Comparison of ENCODE assay signal across 1 cellular context in the genomic region with DNA sequence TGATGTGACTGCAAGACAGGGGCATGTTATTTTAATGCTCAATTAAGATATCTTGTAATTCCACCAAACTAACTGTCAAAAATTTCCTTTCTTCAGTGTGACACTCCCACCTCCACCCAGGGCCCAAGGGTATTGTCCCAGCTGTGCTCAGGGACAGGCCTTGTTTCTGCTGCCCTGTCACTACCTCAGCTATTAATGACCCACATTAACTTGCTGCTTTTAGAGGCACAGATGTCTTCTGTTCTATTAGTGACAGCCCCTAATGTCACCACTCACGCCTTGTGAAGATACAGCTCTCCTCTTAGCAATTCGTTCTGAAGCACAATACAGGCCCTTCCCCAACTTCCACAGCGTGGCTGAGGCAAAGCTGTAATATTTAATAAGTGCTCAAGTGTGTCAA.
TF ChIP-seq lines count a peak whose summit lies in the region.

No MANE protein-coding gene starts in this region.

TF ChIP-seq in IMR-90, 13 proteins besides CTCF, POLR2A, EP300 and RAD21:
- TF ChIP-seq MXI1 (IDR thresholded peaks at IDR 0.05; ENCODE audit: borderline replicate concordance, low read depth, low read length) (no peak), MAZ (IDR thresholded peaks at IDR 0.05; ENCODE audit: borderline replicate concordance, low read depth, low read length) (no peak), RCOR1 (IDR thresholded peaks at IDR 0.05; ENCODE audit: insufficient replicate concordance, low read length) (no peak), BHLHE40 (IDR thresholded peaks at IDR 0.05; ENCODE audit: low read depth, low read length) (no peak), RFX5 (IDR thresholded peaks at IDR 0.05; ENCODE audit: low read depth, low read length) (no peak), NFE2L2 (IDR thresholded peaks at IDR 0.05; ENCODE audit: low read depth, low read length) (no peak)
- TF ChIP-seq, protein P1, sequence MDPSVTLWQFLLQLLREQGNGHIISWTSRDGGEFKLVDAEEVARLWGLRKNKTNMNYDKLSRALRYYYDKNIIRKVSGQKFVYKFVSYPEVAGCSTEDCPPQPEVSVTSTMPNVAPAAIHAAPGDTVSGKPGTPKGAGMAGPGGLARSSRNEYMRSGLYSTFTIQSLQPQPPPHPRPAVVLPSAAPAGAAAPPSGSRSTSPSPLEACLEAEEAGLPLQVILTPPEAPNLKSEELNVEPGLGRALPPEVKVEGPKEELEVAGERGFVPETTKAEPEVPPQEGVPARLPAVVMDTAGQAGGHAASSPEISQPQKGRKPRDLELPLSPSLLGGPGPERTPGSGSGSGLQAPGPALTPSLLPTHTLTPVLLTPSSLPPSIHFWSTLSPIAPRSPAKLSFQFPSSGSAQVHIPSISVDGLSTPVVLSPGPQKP (IDR thresholded peaks at IDR 0.05; ENCODE audit: borderline replicate concordance, low read depth, low read length) = no peak
